In the genomic region with DNA sequence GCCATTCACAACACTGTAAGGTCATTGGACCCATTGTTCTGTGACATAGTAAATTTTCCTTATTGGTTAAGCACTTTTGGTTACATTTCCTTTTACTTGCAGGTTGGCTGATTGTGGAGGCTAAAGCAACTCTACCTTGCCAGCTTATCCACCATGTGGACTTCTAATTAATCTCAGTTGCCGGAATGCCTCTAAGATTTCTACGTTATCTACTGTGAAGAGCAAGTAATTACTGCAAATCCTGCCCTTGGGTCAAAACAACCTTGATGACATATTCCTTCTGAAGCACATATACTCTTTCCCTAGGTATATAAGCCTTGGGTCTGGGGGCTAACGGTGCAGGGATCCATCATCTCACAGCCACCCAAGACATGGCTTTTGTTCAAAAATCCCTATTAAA, we compare ENCODE assay signal across 25 cellular contexts. TPM values are rescaled to one million over a fixed set of nuclear protein-coding genes. Genes with fewer than 3 reads are reported as not detected.
"Had no signal": no experiment of that assay in that cellular context is flagged by ENCODE, and none has a peak within 500 bp of the region (broad histone marks: within the 10 kb centered on the region; RNA-seq: fewer than 3 reads in every experiment).

No MANE protein-coding gene starts in this region.

- H3K27ac ChIP-seq: ascending aorta, body of pancreas, Peyer's patch, RWPE1, SJCRH30, VCaP had no signal

- H3K9me3 ChIP-seq: ascending aorta, body of pancreas, Peyer's patch, SJCRH30, SK-N-SH had no signal

- DNase-seq: activated CD4-positive, CD25-positive, alpha-beta regulatory T cell; activated effector memory CD4-positive, alpha-beta T cell treated with anti-CD3 and anti-CD28 coated beads, Interleukin-2, amount 50 U/mL, for 16 hours; activated naive CD4-positive, alpha-beta T cell treated with Interleukin-2 at 50 U/mL for 16 hours; activated naive CD8-positive, alpha-beta T cell treated with anti-CD3 and anti-CD28 coated beads, Interleukin-2, amount 50 U/mL, for 24 hours; activated T-cell treated with anti-CD3 and anti-CD28 coated beads, Interleukin-2, amount 50 U/mL, for 4 hours; amniotic stem cell; body of pancreas; central memory CD4-positive, alpha-beta T cell; Karpas-422; NCI-H1105 treated with DMSO at 0.1 percent for 48 hours; NCI-H1436 treated with DMSO at 0.1 percent for 48 hours; NCI-H187; NCI-H2081; NCI-H510A treated with DMSO at 0.1 percent for 48 hours; NCI-H69; Peyer's patch; Right ventricle myocardium superior; SJCRH30; SK-N-SH; T-helper 1 cell had no signal

- H3K4me3 ChIP-seq: ascending aorta, body of pancreas, Peyer's patch, SJCRH30 had no signal

- H3K9me3 Mint-ChIP-seq: activated naive CD4-positive, alpha-beta T cell treated with anti-CD3 and anti-CD28 coated beads, Interleukin-2, amount 50 U/mL, for 72 hours; activated naive CD8-positive, alpha-beta T cell treated with anti-CD3 and anti-CD28 coated beads, Interleukin-2, amount 50 U/mL, for 24 hours; activated T-cell treated with anti-CD3 and anti-CD28 coated beads, Interleukin-2, amount 50 U/mL, for 4 hours had no signal

- H3K27me3 ChIP-seq: ascending aorta, body of pancreas, Peyer's patch, SJCRH30 had no signal

- ATAC-seq: activated naive CD4-positive, alpha-beta T cell treated with anti-CD3 and anti-CD28 coated beads, Interleukin-2, amount 50 U/mL, for 72 hours; activated naive CD8-positive, alpha-beta T cell treated with anti-CD3 and anti-CD28 coated beads, Interleukin-2, amount 50 U/mL, for 24 hours; activated T-cell treated with anti-CD3 and anti-CD28 coated beads, Interleukin-2, amount 50 U/mL, for 4 hours; body of pancreas had no signal

- H3K27ac Mint-ChIP-seq: activated naive CD4-positive, alpha-beta T cell treated with anti-CD3 and anti-CD28 coated beads, Interleukin-2, amount 50 U/mL, for 72 hours; activated naive CD8-positive, alpha-beta T cell treated with anti-CD3 and anti-CD28 coated beads, Interleukin-2, amount 50 U/mL, for 24 hours had no signal

- H3K36me3 Mint-ChIP-seq: activated naive CD4-positive, alpha-beta T cell treated with anti-CD3 and anti-CD28 coated beads, Interleukin-2, amount 50 U/mL, for 72 hours had no signal

- FAIRE-seq: bronchial epithelial cell had no signal

- H3K4me3 Mint-ChIP-seq: activated naive CD8-positive, alpha-beta T cell treated with anti-CD3 and anti-CD28 coated beads, Interleukin-2, amount 50 U/mL, for 24 hours; activated T-cell treated with anti-CD3 and anti-CD28 coated beads, Interleukin-2, amount 50 U/mL, for 4 hours had no signal

- H3K36me3 ChIP-seq: ascending aorta, Peyer's patch, SJCRH30 had no signal

- H3K9ac ChIP-seq: SK-N-SH had no signal

- H3K4me2 ChIP-seq: SK-N-SH had no signal

RNA-seq across cellular contexts. Expression of a gene that starts 19.5 kb away (rescaled TPM):
- total RNA-seq: ascending aorta, body of pancreas, Peyer's patch had no signal
